ENCODE assay signal across 8 cellular contexts in genomic region chr6:100880901-100881706, GRCh38. TPM values are rescaled to one million over a fixed set of nuclear protein-coding genes. Genes with fewer than 3 reads are reported as not detected.
DNase-seq lines count a peak whose midpoint lies in the region; ATAC-seq and TF ChIP-seq lines count a peak whose summit lies in the region.

A gene with protein sequence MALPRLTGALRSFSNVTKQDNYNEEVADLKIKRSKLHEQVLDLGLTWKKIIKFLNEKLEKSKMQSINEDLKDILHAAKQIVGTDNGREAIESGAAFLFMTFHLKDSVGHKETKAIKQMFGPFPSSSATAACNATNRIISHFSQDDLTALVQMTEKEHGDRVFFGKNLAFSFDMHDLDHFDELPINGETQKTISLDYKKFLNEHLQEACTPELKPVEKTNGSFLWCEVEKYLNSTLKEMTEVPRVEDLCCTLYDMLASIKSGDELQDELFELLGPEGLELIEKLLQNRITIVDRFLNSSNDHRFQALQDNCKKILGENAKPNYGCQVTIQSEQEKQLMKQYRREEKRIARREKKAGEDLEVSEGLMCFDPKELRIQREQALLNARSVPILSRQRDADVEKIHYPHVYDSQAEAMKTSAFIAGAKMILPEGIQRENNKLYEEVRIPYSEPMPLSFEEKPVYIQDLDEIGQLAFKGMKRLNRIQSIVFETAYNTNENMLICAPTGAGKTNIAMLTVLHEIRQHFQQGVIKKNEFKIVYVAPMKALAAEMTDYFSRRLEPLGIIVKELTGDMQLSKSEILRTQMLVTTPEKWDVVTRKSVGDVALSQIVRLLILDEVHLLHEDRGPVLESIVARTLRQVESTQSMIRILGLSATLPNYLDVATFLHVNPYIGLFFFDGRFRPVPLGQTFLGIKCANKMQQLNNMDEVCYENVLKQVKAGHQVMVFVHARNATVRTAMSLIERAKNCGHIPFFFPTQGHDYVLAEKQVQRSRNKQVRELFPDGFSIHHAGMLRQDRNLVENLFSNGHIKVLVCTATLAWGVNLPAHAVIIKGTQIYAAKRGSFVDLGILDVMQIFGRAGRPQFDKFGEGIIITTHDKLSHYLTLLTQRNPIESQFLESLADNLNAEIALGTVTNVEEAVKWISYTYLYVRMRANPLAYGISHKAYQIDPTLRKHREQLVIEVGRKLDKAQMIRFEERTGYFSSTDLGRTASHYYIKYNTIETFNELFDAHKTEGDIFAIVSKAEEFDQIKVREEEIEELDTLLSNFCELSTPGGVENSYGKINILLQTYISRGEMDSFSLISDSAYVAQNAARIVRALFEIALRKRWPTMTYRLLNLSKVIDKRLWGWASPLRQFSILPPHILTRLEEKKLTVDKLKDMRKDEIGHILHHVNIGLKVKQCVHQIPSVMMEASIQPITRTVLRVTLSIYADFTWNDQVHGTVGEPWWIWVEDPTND (N-terminal part only) (minus strand): TSS chr6:100881329. CDS start chr6:100867997, 13,332 bp downstream.

- peaks cover 2% of the 10 kb centered on the region for H3K36me3 Mint-ChIP-seq in chondrocyte (ENCODE audit: low read depth)

- H3K27ac Mint-ChIP-seq in chondrocyte (ENCODE audit: unreplicated experiment), result peak within 1 kb of the TSS; percentile 98

- no peaks in the 10 kb centered on the region for H3K9me3 Mint-ChIP-seq in chondrocyte (ENCODE audit: low read depth)

- TF ChIP-seq CTCF in chondrocyte (IDR thresholded peaks at IDR 0.05), result no peak

- H3K4me1 Mint-ChIP-seq in chondrocyte (ENCODE audit: low read depth), result peaks cover 49% of the 10 kb centered on the region

- H3K4me3 Mint-ChIP-seq in chondrocyte (ENCODE audit: unreplicated experiment), result peak within 1 kb of the TSS; percentile 100

- ATAC-seq in GM19035 (IDR thresholded peaks at IDR 0.05; ENCODE audit: unreplicated experiment) (peak; percentile 97), HG03342 (IDR thresholded peaks at IDR 0.05; ENCODE audit: unreplicated experiment) (peak; percentile 97)

- DNase-seq in AML-193 (lab: John Stamatoyannopoulos, UW) (peak; percentile 88 to 95), NCI-H345 treated with DMSO at 0.1 percent for 48 hours (lab: John Stamatoyannopoulos, UW; ENCODE audit: unreplicated experiment) (peak; percentile 63), chondrocyte (ENCODE audit: low spot score) (peak; percentile 97), kidney tubule cell (ENCODE audit: low spot score) (peak; percentile 93)
- peak; percentile 81 for DNase-seq in activated CD4-positive, alpha-beta T cell treated with anti-CD3 and anti-CD28 coated beads for 1 hour
- DNase-seq in stimulated activated CD4-positive, alpha-beta T cell treated with anti-CD3 and anti-CD28 coated beads, Interleukin-1b, Interleukin-23, amount 100 ng/mL, for 1 hour (ENCODE audit: low read depth in 2 of 2), result peak; percentile 65 to 89

- no peaks in the 10 kb centered on the region for H3K27me3 Mint-ChIP-seq in chondrocyte (ENCODE audit: low read depth)

RNA-seq across cellular contexts. Expression of the gene that starts here (rescaled TPM):
- total RNA-seq in chondrocyte, result 54.3 to 78.0 TPM (median 59.9 TPM) in 3 replicates

Comparison
In these comparisons a context has a peak if more than half of its experiments do, and no peak if none do; other contexts are left out.
1. Peak in every context shown above with its lines: DNase-seq and ATAC-seq.